Comparison of ENCODE assay signal across 19 cellular contexts in genomic region chr4:153257966-153258365, GRCh38. TPM values are rescaled to one million over a fixed set of nuclear protein-coding genes. Genes with fewer than 3 reads are reported as not detected.
A peak's percentile ranks its signal among the peaks of the same experiment; 100 is the strongest.
DNase-seq lines count a peak whose midpoint lies in the region; ATAC-seq and TF ChIP-seq lines count a peak whose summit lies in the region.
"Had no signal": no experiment of that assay in that cellular context is flagged by ENCODE, and none has a peak within 500 bp of the region (broad histone marks: within the 10 kb centered on the region; RNA-seq: fewer than 3 reads in every experiment).

No MANE protein-coding gene starts in this region.

- H3K9ac ChIP-seq in neural progenitor cell: peak overlapping the region; percentile 15
- H3K9ac ChIP-seq: BLaER1, GM23248 had no signal

- H3K4me3 ChIP-seq in ectodermal cell (ENCODE audit: insufficient read depth, low read depth, low read length) (peak overlapping the region; percentile 66), neural progenitor cell (peak overlapping the region; percentile 60)
- H3K4me3 ChIP-seq: BLaER1, skin epidermis had no signal

- peaks cover 2% of the 10 kb centered on the region for H3K27me3 Mint-ChIP-seq in neural progenitor cell (ENCODE audit: insufficient read depth, low read depth)

- H3K27ac ChIP-seq in ectodermal cell (ENCODE audit: insufficient read depth, low read depth, low read length, poor library complexity, severe bottlenecking) (peak overlapping the region; percentile 90), neural progenitor cell (peak overlapping the region; percentile 62)
- H3K27ac ChIP-seq: BLaER1 had no signal

- peaks cover 42% of the 10 kb centered on the region for H3F3A ChIP-seq in neural progenitor cell (ENCODE audit: low read depth)

- H3K27ac Mint-ChIP-seq in neural progenitor cell: no peak overlapping the region
- H3K27ac Mint-ChIP-seq: activated naive CD4-positive, alpha-beta T cell treated with anti-CD3 and anti-CD28 coated beads, Interleukin-2, amount 50 U/mL, for 24 hours; effector memory CD8-positive, alpha-beta T cell; memory B cell; stimulated activated naive B cell treated with anti-CD40 and anti-IgM and Interleukin-4, amounts not matched to agents 10 μg/mL and 1 μg/mL and 100 μg/mL, for 72 hours had no signal

- no peak for TF ChIP-seq POLR2A in GM18505 (IDR thresholded peaks at IDR 0.05; ENCODE audit: borderline replicate concordance, extremely low read depth, insufficient read depth, insufficient read length)

- H3K36me3 ChIP-seq in ectodermal cell (ENCODE audit: control insufficient read depth, insufficient read depth, low read length) (peaks cover 2% of the 10 kb centered on the region), neural progenitor cell (no peaks in the 10 kb centered on the region)
- H3K36me3 ChIP-seq: BLaER1 had no signal

- H3K79me2 ChIP-seq in neural progenitor cell (ENCODE audit: low read depth): peaks cover 59% of the 10 kb centered on the region

- H2AFZ ChIP-seq in neural progenitor cell (replicated peaks): peak overlapping the region; percentile 83

- H3K4me3 Mint-ChIP-seq in neural progenitor cell: no peak overlapping the region
- H3K4me3 Mint-ChIP-seq: activated naive CD4-positive, alpha-beta T cell treated with anti-CD3 and anti-CD28 coated beads, Interleukin-2, amount 50 U/mL, for 24 hours; effector memory CD8-positive, alpha-beta T cell; memory B cell; stimulated activated naive B cell treated with anti-CD40 and anti-IgM and Interleukin-4, amounts not matched to agents 10 μg/mL and 1 μg/mL and 100 μg/mL, for 72 hours had no signal

- TF ChIP-seq CTCF in neural progenitor cell (IDR thresholded peaks at IDR 0.05): no peak

- H3K4me2 ChIP-seq in neural progenitor cell: peak overlapping the region; percentile 96
- H3K4me2 ChIP-seq: BLaER1 had no signal

- no peak for ATAC-seq in GM21717 (IDR thresholded peaks at IDR 0.05; ENCODE audit: unreplicated experiment)
- no peak for ATAC-seq in GM18505 (IDR thresholded peaks at IDR 0.05; ENCODE audit: unreplicated experiment)
- ATAC-seq: activated CD4-positive, CD25-positive, alpha-beta regulatory T cell treated with anti-CD3 and anti-CD28 coated beads, Interleukin-2, amount 50 U/mL, for 24 hours; effector memory CD8-positive, alpha-beta T cell had no signal

- peaks cover 15% of the 10 kb centered on the region for H3K9me3 Mint-ChIP-seq in neural progenitor cell
- H3K9me3 Mint-ChIP-seq: activated naive CD4-positive, alpha-beta T cell treated with anti-CD3 and anti-CD28 coated beads, Interleukin-2, amount 50 U/mL, for 24 hours; effector memory CD8-positive, alpha-beta T cell; memory B cell had no signal

- DNase-seq in EL (peak; percentile 32), NCI-H1694 (lab: John Stamatoyannopoulos, UW) (peak; percentile 54), neural progenitor cell (ENCODE audit: low spot score) (peak; percentile 50), NCI-H128 (lab: John Stamatoyannopoulos, UW; ENCODE audit: unreplicated experiment) (no peak), RKO (ENCODE audit: low spot score) (no peak)
- DNase-seq: effector memory CD8-positive, alpha-beta T cell; GM23248; MM.1S; NCI-H510A treated with DMSO at 0.1 percent for 48 hours; occipital lobe; stimulated activated naive B cell treated with anti-CD40 and anti-IgM and Interleukin-4, amounts not matched to agents 10 μg/mL and 1 μg/mL and 100 μg/mL, for 72 hours had no signal

- H3K9me3 ChIP-seq in ectodermal cell (ENCODE audit: control insufficient read depth, low read length): no peaks in the 10 kb centered on the region
- no peaks in the 10 kb centered on the region for H3K9me3 ChIP-seq in neural progenitor cell (ENCODE audit: low read depth)

- peaks cover under 1% of the 10 kb centered on the region for H4K20me1 ChIP-seq in neural progenitor cell (ENCODE audit: low read depth)
- H4K20me1 ChIP-seq: BLaER1 had no signal

- H3K4me1 Mint-ChIP-seq in neural progenitor cell: peaks cover 47% of the 10 kb centered on the region
- H3K4me1 Mint-ChIP-seq: activated naive CD4-positive, alpha-beta T cell treated with anti-CD3 and anti-CD28 coated beads, Interleukin-2, amount 50 U/mL, for 24 hours; stimulated activated naive B cell treated with anti-CD40 and anti-IgM and Interleukin-4, amounts not matched to agents 10 μg/mL and 1 μg/mL and 100 μg/mL, for 72 hours had no signal

- H3K4me1 ChIP-seq in ectodermal cell (ENCODE audit: control insufficient read depth, insufficient read depth, low read length) (peaks cover 26% of the 10 kb centered on the region), neural progenitor cell (peaks cover 37% of the 10 kb centered on the region)
- H3K4me1 ChIP-seq: BLaER1 had no signal

- H3K36me3 Mint-ChIP-seq in neural progenitor cell: peaks cover 21% of the 10 kb centered on the region
- H3K36me3 Mint-ChIP-seq: activated naive CD4-positive, alpha-beta T cell treated with anti-CD3 and anti-CD28 coated beads, Interleukin-2, amount 50 U/mL, for 24 hours had no signal

- H3K27me3 ChIP-seq in ectodermal cell (ENCODE audit: control insufficient read depth, insufficient read depth, low read length, poor library complexity, severe bottlenecking) (no peaks in the 10 kb centered on the region), neural progenitor cell (no peaks in the 10 kb centered on the region)
- H3K27me3 ChIP-seq: BLaER1 had no signal

- WGBS in ectodermal cell, 2 experiments: 0% methylated on average over 5 of the region's 5 CpGs

RNA-seq across cellular contexts. Expression of gene TRIM2, which starts 53.7 kb away (rescaled TPM):
- polyA plus RNA-seq in ectodermal cell (2013, experiment 1 of 4): 73.0 TPM
- polyA plus RNA-seq in ectodermal cell (2013, experiment 2 of 4): 74.3 TPM
- polyA plus RNA-seq in ectodermal cell (2013, experiment 3 of 4): 61.4 TPM
- polyA plus RNA-seq in ectodermal cell (2013, experiment 4 of 4): 65.9 TPM
- total RNA-seq in neural progenitor cell (ENCODE audit: low replicate concordance): 87.6 and 90.2 TPM in 2 replicates

Comparison
In these comparisons a context has a peak if more than half of its experiments do, and no peak if none do; other contexts are left out.
1. DNase-seq: peak in EL (single experiment), NCI-H1694 (single experiment) and neural progenitor cell (single experiment); none in NCI-H128 (single experiment) and RKO (single experiment).